ENCODE assay signal across 8 cellular contexts in the genomic region with DNA sequence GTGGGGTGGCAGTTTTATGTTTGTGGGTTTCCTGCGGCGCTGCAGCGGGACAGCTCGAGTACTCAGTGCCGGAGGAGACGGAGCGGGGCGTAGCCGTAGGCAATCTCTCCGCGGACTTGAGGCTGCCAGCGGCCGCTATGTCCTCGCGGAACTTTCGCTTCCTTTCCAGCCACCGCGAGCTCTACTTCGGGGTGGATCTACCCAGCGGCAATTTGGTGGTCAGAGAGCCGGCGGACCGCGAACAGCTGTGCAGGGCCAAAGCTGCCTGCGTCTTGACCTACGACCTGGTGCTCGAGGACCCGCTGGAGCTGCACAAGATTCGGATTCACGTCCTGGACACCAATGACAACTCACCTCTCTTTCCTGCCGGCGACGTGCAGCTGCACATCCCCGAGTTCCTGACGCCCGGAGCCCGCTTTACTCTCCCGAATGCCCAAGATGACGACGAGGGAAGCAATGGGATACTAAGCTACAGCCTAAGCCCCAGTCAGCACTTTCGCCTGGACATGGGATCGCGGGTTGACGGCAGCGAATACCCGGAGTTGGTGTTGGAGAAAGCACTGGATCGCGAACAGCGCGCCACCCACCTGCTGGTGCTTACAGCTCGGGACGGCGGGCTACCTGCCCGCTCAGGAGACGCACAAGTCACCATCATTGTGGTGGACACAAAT.
DNase-seq lines count a peak whose midpoint lies in the region; ATAC-seq and TF ChIP-seq lines count a peak whose summit lies in the region.

No MANE protein-coding gene starts in this region.

- no peak overlapping the region for H3K27ac Mint-ChIP-seq in effector memory CD8-positive, alpha-beta T cell

- POLR2A ChIA-PET in AG04449 (lab: Yijun Ruan, JAX) (no interaction called here), GM10248 (lab: Yijun Ruan, JAX) (no interaction called here)

- CTCF ChIA-PET in AG04449 (lab: Yijun Ruan, JAX) (no interaction called here), GM10248 (lab: Yijun Ruan, JAX) (no interaction called here)

- no peak overlapping the region for H3K27ac ChIP-seq in HUES6 (ENCODE audit: low read depth, low read length)
- no peak overlapping the region for H3K27ac ChIP-seq in muscle layer of colon (ENCODE audit: low read depth, low read length)

- H3K27me3 ChIP-seq in HUES6 (ENCODE audit: control insufficient read depth, insufficient read depth, low read length) (peaks cover 34% of the 10 kb centered on the region), muscle layer of colon (ENCODE audit: control insufficient read depth in 1 of 2, insufficient read depth in 2 of 2, low read length in 2 of 2) (peaks cover 10 to 33% of the 10 kb centered on the region in 2 donors)

- peak overlapping the region; percentile 51 to 57 for H3K4me3 Mint-ChIP-seq in effector memory CD8-positive, alpha-beta T cell

- H3K4me3 ChIP-seq in AG04449 (ENCODE audit: low read depth, low read length): peak overlapping the region; percentile 43
- H3K4me3 ChIP-seq in HUES6 (ENCODE audit: low read depth, low read length): peak overlapping the region; percentile 87
- peak overlapping the region; percentile 64 to 68 for H3K4me3 ChIP-seq in muscle layer of colon (ENCODE audit: low read depth in 1 of 2, low read length in 2 of 2)

- no peaks in the 10 kb centered on the region for H3K36me3 ChIP-seq in HUES6 (ENCODE audit: control insufficient read depth, insufficient read depth, low read length)
- H3K36me3 ChIP-seq in muscle layer of colon (ENCODE audit: insufficient read depth, low read length): no peaks in the 10 kb centered on the region

- H3K4me1 ChIP-seq in HUES6 (ENCODE audit: control insufficient read depth, insufficient read depth, low read length) (peaks cover 22% of the 10 kb centered on the region), muscle layer of colon (ENCODE audit: insufficient read depth, low read length) (peaks cover 7% of the 10 kb centered on the region)

- TF ChIP-seq CTCF in AG04449 (IDR thresholded peaks at IDR 0.05; ENCODE audit: insufficient read depth, low read length, missing control alignments) (no peak), GM10248 (IDR thresholded peaks at IDR 0.05; ENCODE audit: control extremely low read depth, extremely low read depth, low read depth, missing control alignments) (no peak)

- H3K9ac ChIP-seq in HUES6 (ENCODE audit: low read length) (peak overlapping the region; percentile 79), muscle layer of colon (ENCODE audit: low read length) (no peak overlapping the region)

- DNase-seq in AG04449 (ENCODE audit: low read depth, low spot score): no peak
- no peak for DNase-seq in effector memory CD8-positive, alpha-beta T cell
- no peak for DNase-seq in KG1 (lab: John Stamatoyannopoulos, UW)
- no peak for DNase-seq in GM10248 (ENCODE audit: extremely low spot score)

- H3K27me3 Mint-ChIP-seq in effector memory CD8-positive, alpha-beta T cell: peaks cover 35 to 40% of the 10 kb centered on the region in 2 donors

- H3K9me3 Mint-ChIP-seq in effector memory CD8-positive, alpha-beta T cell: no peaks in the 10 kb centered on the region

- no peaks in the 10 kb centered on the region for H3K36me3 Mint-ChIP-seq in effector memory CD8-positive, alpha-beta T cell (ENCODE audit: insufficient read depth)

- no peak for ATAC-seq in effector memory CD8-positive, alpha-beta T cell (replicated peaks)
- no peak for ATAC-seq in HG03354 (IDR thresholded peaks at IDR 0.05; ENCODE audit: poor library complexity, severe bottlenecking, unreplicated experiment)
- ATAC-seq in HG02885 (IDR thresholded peaks at IDR 0.05; ENCODE audit: poor library complexity, unreplicated experiment): no peak

- peaks cover 0 to 6% of the 10 kb centered on the region in 2 donors for H3K4me1 Mint-ChIP-seq in effector memory CD8-positive, alpha-beta T cell (ENCODE audit: low read depth in 2 of 2)

- no peaks in the 10 kb centered on the region for H3K9me3 ChIP-seq in HUES6 (ENCODE audit: control insufficient read depth, insufficient read depth, low read depth, low read length)
- H3K9me3 ChIP-seq in muscle layer of colon (ENCODE audit: low read length): no peaks in the 10 kb centered on the region
